1 cellular context compared by ENCODE assay signal in the genomic region with DNA sequence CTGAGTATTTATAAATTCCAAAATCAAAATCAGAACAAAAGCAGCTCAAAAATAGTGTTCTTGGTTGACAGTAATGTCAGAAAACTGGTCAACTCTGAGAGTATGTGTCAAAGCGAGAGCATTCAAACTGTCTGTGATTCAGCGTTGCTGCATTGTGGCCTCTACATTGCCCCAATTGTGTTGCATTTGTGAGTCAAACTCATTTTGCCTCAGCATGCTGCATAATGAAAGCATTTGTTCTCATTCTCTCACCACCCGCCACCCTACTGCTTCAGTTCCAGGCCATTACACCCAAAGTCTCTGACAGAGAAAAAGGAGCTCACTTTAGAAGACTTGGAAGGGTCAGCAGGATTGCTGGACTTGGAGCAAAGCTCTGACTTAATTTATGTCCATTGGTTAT.
TF ChIP-seq lines count a peak whose summit lies in the region.

No MANE protein-coding gene starts in this region.

TF ChIP-seq in HEK293, 187 proteins besides CTCF, POLR2A, EP300 and RAD21 (continued from another document):
- TF ChIP-seq ZBTB44 (tag by site-specific recombination; IDR thresholded peaks at IDR 0.05), result peak; percentile 89
- no peak for TF ChIP-seq ZNF701 (tag by site-specific recombination; IDR thresholded peaks at IDR 0.05)
- no peak for TF ChIP-seq GFI1B (tag by site-specific recombination; IDR thresholded peaks at IDR 0.05)
- no peak for TF ChIP-seq HOXA7 (CRISPR knock-in tag; IDR thresholded peaks at IDR 0.05; ENCODE audit: borderline replicate concordance)
- no peak for TF ChIP-seq ZNF169 (tag by site-specific recombination; IDR thresholded peaks at IDR 0.05)
- TF ChIP-seq BCL11B (tag by site-specific recombination; IDR thresholded peaks at IDR 0.05; ENCODE audit: low read depth), result no peak
- TF ChIP-seq ZNF837 (tag by site-specific recombination; IDR thresholded peaks at IDR 0.05), result no peak
- no peak for TF ChIP-seq OSR2 (tag by site-specific recombination; IDR thresholded peaks at IDR 0.05)
- no peak for TF ChIP-seq ZNF777 (tag by site-specific recombination; IDR thresholded peaks at IDR 0.05; ENCODE audit: borderline replicate concordance)
- TF ChIP-seq ZNF16 (tag by site-specific recombination; IDR thresholded peaks at IDR 0.05; ENCODE audit: low read depth), result no peak
- no peak for TF ChIP-seq REPIN1 (tag by site-specific recombination; IDR thresholded peaks at IDR 0.05; ENCODE audit: low read depth)
- TF ChIP-seq ZIC2 (tag by site-specific recombination; IDR thresholded peaks at IDR 0.05), result peak; percentile 41
